ENCODE assay signal across 15 cellular contexts in the genomic region with DNA sequence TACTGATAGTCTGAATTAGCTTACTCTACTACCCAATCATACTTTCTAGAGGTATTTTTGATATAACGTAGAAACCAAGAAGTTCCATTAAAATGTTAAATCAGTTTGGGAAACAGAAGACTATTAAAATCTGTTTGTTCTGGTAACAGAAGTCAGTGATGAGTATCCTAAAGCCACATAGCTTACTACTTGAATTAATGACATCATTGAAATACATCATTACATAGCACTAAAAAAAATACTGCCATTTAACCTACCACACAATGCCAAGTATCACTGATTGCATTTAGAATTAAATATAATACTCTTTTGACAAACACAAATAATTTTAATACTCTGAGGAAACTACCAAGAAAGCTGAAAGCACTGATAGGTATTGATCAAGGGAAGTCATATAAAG.
"Had no signal": no experiment of that assay in that cellular context is flagged by ENCODE, and none has a peak within 500 bp of the region (broad histone marks: within the 10 kb centered on the region; RNA-seq: fewer than 3 reads in every experiment).

No MANE protein-coding gene starts in this region.

- DNase-seq: colonic mucosa; dorsolateral prefrontal cortex; effector memory CD8-positive, alpha-beta T cell; glutamatergic neuron; hippocampal formation; left ventricle myocardium inferior; naive thymus-derived CD8-positive, alpha-beta T cell; stimulated activated CD4-positive, alpha-beta T cell treated with anti-CD3 and anti-CD28 coated beads, Interleukin-12 subunit alpha, Interleukin-12 subunit beta, amount 100 ng/mL, for 4 hours; stimulated activated CD4-positive, alpha-beta T cell treated with anti-CD3 and anti-CD28 coated beads, Interleukin-4, amount 100 ng/mL, for 4 hours; stimulated activated naive CD8-positive, alpha-beta T cell treated with anti-CD3 and anti-CD28 coated beads, Interleukin-15, Interleukin-2, amounts not matched to agents 100 U/mL and 50 U/mL, for 24 hours; T-helper 2 cell; upper lobe of left lung had no signal

- H3K27me3 Mint-ChIP-seq: effector memory CD8-positive, alpha-beta T cell; naive thymus-derived CD8-positive, alpha-beta T cell had no signal

- H3K27ac ChIP-seq: breast epithelium, colonic mucosa, dorsolateral prefrontal cortex, left ventricle myocardium inferior, neural progenitor cell, upper lobe of left lung had no signal

- H3K36me3 Mint-ChIP-seq: neural progenitor cell had no signal

- H3K27ac Mint-ChIP-seq: mesothelial cell of epicardium, neural progenitor cell had no signal

- H3K9me3 Mint-ChIP-seq: effector memory CD8-positive, alpha-beta T cell; mesothelial cell of epicardium; naive thymus-derived CD8-positive, alpha-beta T cell; neural progenitor cell had no signal

- H3K4me1 ChIP-seq: breast epithelium, colonic mucosa had no signal

- H3K9me3 ChIP-seq: breast epithelium, colonic mucosa, left ventricle myocardium inferior, upper lobe of left lung had no signal

- H3K4me2 ChIP-seq: neural progenitor cell had no signal

- H2AFZ ChIP-seq: neural progenitor cell had no signal

- H3K4me3 ChIP-seq: breast epithelium, colonic mucosa, dorsolateral prefrontal cortex, left ventricle myocardium inferior, neural progenitor cell, upper lobe of left lung had no signal

- H3K4me3 Mint-ChIP-seq: effector memory CD8-positive, alpha-beta T cell; mesothelial cell of epicardium; naive thymus-derived CD8-positive, alpha-beta T cell; neural progenitor cell had no signal

- H3K36me3 ChIP-seq: breast epithelium, colonic mucosa had no signal
